Comparison of ENCODE assay signal across 1 cellular context in the genomic region with DNA sequence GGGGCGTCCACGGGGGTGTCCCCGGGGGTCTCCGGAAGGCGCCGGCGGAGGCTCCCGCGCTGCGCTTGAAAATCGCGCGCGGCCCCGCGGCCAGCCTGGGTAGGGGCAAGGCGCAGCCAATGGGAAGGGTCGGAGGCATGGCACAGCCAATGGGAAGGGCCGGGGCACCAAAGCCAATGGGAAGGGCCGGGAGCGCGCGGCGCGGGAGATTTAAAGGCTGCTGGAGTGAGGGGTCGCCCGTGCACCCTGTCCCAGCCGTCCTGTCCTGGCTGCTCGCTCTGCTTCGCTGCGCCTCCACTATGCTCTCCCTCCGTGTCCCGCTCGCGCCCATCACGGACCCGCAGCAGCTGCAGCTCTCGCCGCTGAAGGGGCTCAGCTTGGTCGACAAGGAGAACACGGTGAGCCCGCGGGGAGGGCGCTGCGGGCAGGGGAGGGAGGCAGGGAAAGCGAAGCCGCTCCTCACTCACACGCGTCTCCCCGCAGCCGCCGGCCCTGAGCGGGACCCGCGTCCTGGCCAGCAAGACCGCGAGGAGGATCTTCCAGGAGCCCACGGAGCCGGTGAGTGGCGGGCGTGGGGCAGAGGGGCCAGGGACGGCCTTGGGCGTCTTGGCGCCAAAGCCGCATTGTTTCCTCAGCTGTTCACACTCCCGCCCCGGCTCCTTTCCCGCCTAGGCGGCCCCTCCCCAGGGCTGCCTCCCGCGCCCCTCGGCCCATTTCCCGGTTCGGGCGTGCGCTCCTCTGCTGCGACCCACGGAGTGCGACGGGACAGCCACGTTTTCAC.
A peak's percentile ranks its signal among the peaks of the same experiment; 100 is the strongest.
TF ChIP-seq lines count a peak whose summit lies in the region.

A gene (plus strand): TSS at position 240 of the 781 bp plus-strand sequence. CDS start 60 bp downstream, at position 300.

TF ChIP-seq in HepG2, 621 proteins besides CTCF, POLR2A, EP300 and RAD21 (continued from another document and continues in another):
- TF ChIP-seq, protein P1, sequence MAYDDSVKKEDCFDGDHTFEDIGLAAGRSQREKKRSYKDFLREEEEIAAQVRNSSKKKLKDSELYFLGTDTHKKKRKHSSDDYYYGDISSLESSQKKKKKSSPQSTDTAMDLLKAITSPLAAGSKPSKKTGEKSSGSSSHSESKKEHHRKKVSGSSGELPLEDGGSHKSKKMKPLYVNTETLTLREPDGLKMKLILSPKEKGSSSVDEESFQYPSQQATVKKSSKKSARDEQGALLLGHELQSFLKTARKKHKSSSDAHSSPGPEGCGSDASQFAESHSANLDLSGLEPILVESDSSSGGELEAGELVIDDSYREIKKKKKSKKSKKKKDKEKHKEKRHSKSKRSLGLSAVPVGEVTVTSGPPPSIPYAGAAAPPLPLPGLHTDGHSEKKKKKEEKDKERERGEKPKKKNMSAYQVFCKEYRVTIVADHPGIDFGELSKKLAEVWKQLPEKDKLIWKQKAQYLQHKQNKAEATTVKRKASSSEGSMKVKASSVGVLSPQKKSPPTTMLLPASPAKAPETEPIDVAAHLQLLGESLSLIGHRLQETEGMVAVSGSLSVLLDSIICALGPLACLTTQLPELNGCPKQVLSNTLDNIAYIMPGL (CRISPR knock-in tag; IDR thresholded peaks at IDR 0.05; ENCODE audit: borderline replicate concordance in 1 of 2, low read depth in 1 of 2), result peak; percentile 9 to 47; a peak in 1 of 4 replicates
- TF ChIP-seq ZNF670 (CRISPR knock-in tag; IDR thresholded peaks at IDR 0.05; ENCODE audit: borderline replicate concordance) (0 out of 2 replicates have a peak, but pooled peaks have one; percentile 27), SP1 (IDR thresholded peaks at IDR 0.05) (0 out of 2 replicates have a peak, but pooled peaks have one; percentile 9), SP1 (CRISPR knock-in tag; IDR thresholded peaks at IDR 0.05) (peak; percentile 67; the same call in 1 of the 2 replicates), ZNF460 (CRISPR knock-in tag; IDR thresholded peaks at IDR 0.05; ENCODE audit: borderline replicate concordance) (no peak), CAMTA2 (CRISPR knock-in tag; IDR thresholded peaks at IDR 0.05; ENCODE audit: borderline replicate concordance) (peak; percentile 76), HOXA5 (CRISPR knock-in tag; IDR thresholded peaks at IDR 0.05) (0 out of 2 replicates have a peak, but pooled peaks have one; percentile 73), ZNF10 (CRISPR knock-in tag; IDR thresholded peaks at IDR 0.05; ENCODE audit: borderline replicate concordance, low read depth) (no peak), ZNF572 (CRISPR knock-in tag; IDR thresholded peaks at IDR 0.05) (peak; percentile 91; the same call in 1 of the 2 replicates), ZNF558 (CRISPR knock-in tag; IDR thresholded peaks at IDR 0.05; ENCODE audit: borderline replicate concordance) (peak; percentile 39; the same call in 1 of the 2 replicates), THAP11 (CRISPR knock-in tag; IDR thresholded peaks at IDR 0.05) (0 out of 2 replicates have a peak, but pooled peaks have one; percentile 37), NFYC (CRISPR knock-in tag; IDR thresholded peaks at IDR 0.05) (peak; percentile 95), TGIF2 (CRISPR knock-in tag; IDR thresholded peaks at IDR 0.05) (peak; percentile 97), ZNF207 (IDR thresholded peaks at IDR 0.05; ENCODE audit: borderline replicate concordance) (no peak), ZNF7 (CRISPR knock-in tag; IDR thresholded peaks at IDR 0.05) (no peak), ZNF761 (CRISPR knock-in tag; conservative IDR thresholded peaks at IDR 0.05) (no peak), ZNF569 (CRISPR knock-in tag; IDR thresholded peaks at IDR 0.05; ENCODE audit: borderline replicate concordance) (no peak), RCOR2 (CRISPR knock-in tag; IDR thresholded peaks at IDR 0.05) (no peak), ZKSCAN5 (CRISPR knock-in tag; IDR thresholded peaks at IDR 0.05) (peak; percentile 41; the same call in 1 of the 2 replicates), HNRNPH1 (optimal IDR thresholded peaks at IDR 0.05; ENCODE audit: low read depth, low read length) (no peak), KAT7 (CRISPR knock-in tag; IDR thresholded peaks at IDR 0.05; ENCODE audit: borderline replicate concordance) (peak; percentile 85; the same call in 1 of the 2 replicates), LCORL (IDR thresholded peaks at IDR 0.05) (no peak), LCORL (CRISPR knock-in tag; IDR thresholded peaks at IDR 0.05) (peak; percentile 70), EEA1 (CRISPR knock-in tag; IDR thresholded peaks at IDR 0.05; ENCODE audit: borderline replicate concordance) (0 out of 2 replicates have a peak, but pooled peaks have one; percentile 62), ZNF337 (CRISPR knock-in tag; IDR thresholded peaks at IDR 0.05; ENCODE audit: borderline replicate concordance, low read depth) (no peak; the same call in 1 of the 2 replicates), IKZF1 (IDR thresholded peaks at IDR 0.05) (no peak), NFIC (IDR thresholded peaks at IDR 0.05; ENCODE audit: low read length) (no peak), SNAI1 (CRISPR knock-in tag; IDR thresholded peaks at IDR 0.05; ENCODE audit: borderline replicate concordance) (peak; percentile 71; the same call in 1 of the 2 replicates), ZNF589 (CRISPR knock-in tag; conservative IDR thresholded peaks at IDR 0.05) (peak; percentile 99), ZNF780A (CRISPR knock-in tag; IDR thresholded peaks at IDR 0.05) (peak; percentile 100), GATAD1 (CRISPR knock-in tag; IDR thresholded peaks at IDR 0.05) (peak; percentile 83), ZBTB20 (CRISPR knock-in tag; IDR thresholded peaks at IDR 0.05; ENCODE audit: borderline replicate concordance, low read depth) (peak; percentile 85; the same call in 1 of the 2 replicates), NFE2 (CRISPR knock-in tag; IDR thresholded peaks at IDR 0.05) (no peak), ZNF34 (CRISPR knock-in tag; IDR thresholded peaks at IDR 0.05; ENCODE audit: borderline replicate concordance) (no peak)
- TF ChIP-seq, protein P2, sequence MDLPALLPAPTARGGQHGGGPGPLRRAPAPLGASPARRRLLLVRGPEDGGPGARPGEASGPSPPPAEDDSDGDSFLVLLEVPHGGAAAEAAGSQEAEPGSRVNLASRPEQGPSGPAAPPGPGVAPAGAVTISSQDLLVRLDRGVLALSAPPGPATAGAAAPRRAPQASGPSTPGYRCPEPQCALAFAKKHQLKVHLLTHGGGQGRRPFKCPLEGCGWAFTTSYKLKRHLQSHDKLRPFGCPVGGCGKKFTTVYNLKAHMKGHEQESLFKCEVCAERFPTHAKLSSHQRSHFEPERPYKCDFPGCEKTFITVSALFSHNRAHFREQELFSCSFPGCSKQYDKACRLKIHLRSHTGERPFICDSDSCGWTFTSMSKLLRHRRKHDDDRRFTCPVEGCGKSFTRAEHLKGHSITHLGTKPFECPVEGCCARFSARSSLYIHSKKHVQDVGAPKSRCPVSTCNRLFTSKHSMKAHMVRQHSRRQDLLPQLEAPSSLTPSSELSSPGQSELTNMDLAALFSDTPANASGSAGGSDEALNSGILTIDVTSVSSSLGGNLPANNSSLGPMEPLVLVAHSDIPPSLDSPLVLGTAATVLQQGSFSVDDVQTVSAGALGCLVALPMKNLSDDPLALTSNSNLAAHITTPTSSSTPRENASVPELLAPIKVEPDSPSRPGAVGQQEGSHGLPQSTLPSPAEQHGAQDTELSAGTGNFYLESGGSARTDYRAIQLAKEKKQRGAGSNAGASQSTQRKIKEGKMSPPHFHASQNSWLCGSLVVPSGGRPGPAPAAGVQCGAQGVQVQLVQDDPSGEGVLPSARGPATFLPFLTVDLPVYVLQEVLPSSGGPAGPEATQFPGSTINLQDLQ (CRISPR knock-in tag; IDR thresholded peaks at IDR 0.05), result no peak
- TF ChIP-seq, protein P3, sequence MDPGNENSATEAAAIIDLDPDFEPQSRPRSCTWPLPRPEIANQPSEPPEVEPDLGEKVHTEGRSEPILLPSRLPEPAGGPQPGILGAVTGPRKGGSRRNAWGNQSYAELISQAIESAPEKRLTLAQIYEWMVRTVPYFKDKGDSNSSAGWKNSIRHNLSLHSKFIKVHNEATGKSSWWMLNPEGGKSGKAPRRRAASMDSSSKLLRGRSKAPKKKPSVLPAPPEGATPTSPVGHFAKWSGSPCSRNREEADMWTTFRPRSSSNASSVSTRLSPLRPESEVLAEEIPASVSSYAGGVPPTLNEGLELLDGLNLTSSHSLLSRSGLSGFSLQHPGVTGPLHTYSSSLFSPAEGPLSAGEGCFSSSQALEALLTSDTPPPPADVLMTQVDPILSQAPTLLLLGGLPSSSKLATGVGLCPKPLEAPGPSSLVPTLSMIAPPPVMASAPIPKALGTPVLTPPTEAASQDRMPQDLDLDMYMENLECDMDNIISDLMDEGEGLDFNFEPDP (CRISPR knock-in tag; conservative IDR thresholded peaks at IDR 0.05), result no peak; the same call in 1 of the 2 replicates
- TF ChIP-seq, protein P4, sequence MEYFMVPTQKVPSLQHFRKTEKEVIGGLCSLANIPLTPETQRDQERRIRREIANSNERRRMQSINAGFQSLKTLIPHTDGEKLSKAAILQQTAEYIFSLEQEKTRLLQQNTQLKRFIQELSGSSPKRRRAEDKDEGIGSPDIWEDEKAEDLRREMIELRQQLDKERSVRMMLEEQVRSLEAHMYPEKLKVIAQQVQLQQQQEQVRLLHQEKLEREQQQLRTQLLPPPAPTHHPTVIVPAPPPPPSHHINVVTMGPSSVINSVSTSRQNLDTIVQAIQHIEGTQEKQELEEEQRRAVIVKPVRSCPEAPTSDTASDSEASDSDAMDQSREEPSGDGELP (IDR thresholded peaks at IDR 0.05; ENCODE audit: borderline replicate concordance, low read depth), result peak; percentile 89
- TF ChIP-seq, protein P5, sequence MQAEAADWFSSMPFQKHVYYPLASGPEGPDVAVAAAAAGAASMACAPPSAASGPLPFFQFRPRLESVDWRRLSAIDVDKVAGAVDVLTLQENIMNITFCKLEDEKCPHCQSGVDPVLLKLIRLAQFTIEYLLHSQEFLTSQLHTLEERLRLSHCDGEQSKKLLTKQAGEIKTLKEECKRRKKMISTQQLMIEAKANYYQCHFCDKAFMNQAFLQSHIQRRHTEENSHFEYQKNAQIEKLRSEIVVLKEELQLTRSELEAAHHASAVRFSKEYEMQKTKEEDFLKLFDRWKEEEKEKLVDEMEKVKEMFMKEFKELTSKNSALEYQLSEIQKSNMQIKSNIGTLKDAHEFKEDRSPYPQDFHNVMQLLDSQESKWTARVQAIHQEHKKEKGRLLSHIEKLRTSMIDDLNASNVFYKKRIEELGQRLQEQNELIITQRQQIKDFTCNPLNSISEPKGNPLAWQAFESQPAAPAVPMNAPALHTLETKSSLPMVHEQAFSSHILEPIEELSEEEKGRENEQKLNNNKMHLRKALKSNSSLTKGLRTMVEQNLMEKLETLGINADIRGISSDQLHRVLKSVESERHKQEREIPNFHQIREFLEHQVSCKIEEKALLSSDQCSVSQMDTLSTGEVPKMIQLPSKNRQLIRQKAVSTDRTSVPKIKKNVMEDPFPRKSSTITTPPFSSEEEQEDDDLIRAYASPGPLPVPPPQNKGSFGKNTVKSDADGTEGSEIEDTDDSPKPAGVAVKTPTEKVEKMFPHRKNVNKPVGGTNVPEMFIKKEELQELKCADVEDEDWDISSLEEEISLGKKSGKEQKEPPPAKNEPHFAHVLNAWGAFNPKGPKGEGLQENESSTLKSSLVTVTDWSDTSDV (CRISPR knock-in tag; IDR thresholded peaks at IDR 0.05), result peak; percentile 17
- TF ChIP-seq, protein P6, sequence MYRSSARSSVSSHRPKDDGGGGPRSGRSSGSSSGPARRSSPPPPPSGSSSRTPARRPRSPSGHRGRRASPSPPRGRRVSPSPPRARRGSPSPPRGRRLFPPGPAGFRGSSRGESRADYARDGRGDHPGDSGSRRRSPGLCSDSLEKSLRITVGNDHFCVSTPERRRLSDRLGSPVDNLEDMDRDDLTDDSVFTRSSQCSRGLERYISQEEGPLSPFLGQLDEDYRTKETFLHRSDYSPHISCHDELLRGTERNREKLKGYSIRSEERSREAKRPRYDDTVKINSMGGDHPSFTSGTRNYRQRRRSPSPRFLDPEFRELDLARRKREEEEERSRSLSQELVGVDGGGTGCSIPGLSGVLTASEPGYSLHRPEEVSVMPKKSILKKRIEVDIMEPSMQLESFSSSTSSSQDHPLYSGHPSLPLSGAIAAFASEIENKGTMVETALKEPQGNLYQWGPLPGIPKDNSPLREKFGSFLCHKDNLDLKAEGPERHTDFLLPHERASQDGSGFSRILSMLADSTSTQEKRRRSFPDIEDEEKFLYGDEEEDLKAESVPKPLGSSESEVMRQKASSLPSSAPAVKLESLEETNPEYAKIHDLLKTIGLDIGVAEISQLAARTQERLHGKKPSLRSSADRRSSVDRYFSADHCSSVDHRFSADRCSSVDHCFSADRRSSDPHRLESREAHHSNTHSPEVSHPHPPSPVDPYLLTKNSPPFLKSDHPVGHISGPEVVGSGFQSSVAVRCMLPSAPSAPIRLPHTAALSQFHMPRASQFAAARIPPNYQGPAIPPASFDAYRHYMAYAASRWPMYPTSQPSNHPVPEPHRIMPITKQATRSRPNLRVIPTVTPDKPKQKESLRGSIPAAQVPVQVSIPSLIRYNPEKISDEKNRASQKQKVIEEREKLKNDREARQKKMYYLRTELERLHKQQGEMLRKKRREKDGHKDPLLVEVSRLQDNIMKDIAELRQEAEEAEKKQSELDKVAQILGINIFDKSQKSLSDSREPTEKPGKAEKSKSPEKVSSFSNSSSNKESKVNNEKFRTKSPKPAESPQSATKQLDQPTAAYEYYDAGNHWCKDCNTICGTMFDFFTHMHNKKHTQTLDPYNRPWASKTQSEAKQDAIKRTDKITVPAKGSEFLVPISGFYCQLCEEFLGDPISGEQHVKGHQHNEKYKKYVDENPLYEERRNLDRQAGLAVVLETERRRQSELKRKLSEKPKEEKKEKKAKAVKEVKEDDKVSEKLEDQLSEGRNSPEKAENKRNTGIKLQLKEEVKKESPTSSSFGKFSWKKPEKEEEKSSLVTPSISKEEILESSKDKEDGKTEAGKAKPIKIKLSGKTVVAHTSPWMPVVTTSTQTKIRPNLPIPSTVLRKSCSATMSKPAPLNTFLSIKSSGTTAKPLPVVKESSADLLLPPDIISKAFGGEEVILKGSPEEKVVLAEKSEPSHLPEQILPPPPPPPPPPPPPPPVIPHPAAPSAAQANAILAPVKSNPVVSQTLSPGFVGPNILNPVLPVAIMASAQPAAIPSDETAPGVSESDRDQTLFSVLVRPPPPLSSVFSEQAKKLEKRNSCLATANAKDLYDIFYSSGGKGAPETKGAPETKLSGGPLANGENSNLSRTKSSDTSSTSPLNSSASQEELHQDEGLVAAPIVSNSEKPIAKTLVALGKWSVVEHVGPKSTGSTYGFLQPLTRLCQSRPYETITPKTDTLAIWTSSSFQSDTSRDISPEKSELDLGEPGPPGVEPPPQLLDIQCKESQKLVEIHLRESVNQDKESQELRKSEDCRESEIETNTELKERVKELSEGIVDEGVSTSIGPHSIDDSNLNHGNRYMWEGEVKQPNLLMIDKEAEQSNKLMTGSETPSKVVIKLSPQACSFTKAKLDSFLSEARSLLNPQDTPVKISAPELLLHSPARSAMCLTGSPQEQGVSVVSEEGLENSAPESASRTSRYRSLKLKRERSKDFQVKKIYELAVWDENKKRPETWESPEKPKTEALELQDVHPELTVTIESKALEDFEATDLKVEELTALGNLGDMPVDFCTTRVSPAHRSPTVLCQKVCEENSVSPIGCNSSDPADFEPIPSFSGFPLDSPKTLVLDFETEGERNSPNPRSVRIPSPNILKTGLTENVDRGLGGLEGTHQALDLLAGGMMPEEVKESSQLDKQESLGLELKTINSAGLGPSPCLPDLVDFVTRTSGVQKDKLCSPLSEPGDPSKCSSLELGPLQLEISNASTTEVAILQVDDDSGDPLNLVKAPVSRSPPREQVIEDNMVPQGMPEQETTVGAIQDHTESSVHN (CRISPR knock-in tag; IDR thresholded peaks at IDR 0.05), result 0 out of 2 replicates have a peak, but pooled peaks have one; percentile 5
